1 cellular context compared by ENCODE assay signal in the genomic region with DNA sequence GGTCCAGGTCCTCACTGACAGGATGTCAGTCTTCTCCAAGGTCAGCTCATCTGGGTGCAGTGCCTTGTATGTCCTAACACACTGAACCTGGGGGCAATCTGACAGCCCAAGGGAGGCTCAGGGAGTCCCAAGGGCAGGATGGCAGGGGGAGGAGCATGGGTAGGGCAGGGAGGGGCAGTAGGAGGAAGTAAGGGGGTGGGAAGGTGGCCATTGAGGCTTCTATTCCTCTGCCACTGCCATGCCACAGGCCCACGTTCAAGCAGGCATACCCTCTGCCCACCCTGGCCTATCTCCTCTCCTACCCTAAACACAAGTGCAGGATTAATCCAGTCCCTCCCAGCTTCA.
TF ChIP-seq lines count a peak whose summit lies in the region.

No MANE protein-coding gene starts in this region.

TF ChIP-seq in HepG2, 621 proteins besides CTCF, POLR2A, EP300 and RAD21:
- TF ChIP-seq TOPORS (CRISPR knock-in tag; IDR thresholded peaks at IDR 0.05) (no peak), CENPT (CRISPR knock-in tag; IDR thresholded peaks at IDR 0.05; ENCODE audit: low read depth) (no peak), NR3C1 (CRISPR knock-in tag; IDR thresholded peaks at IDR 0.05) (no peak), GATAD1 (CRISPR knock-in tag; IDR thresholded peaks at IDR 0.05) (no peak), ZNF616 (CRISPR knock-in tag; IDR thresholded peaks at IDR 0.05; ENCODE audit: low read depth) (no peak), ZNF33B (CRISPR knock-in tag; IDR thresholded peaks at IDR 0.05) (no peak), ZNF567 (CRISPR knock-in tag; IDR thresholded peaks at IDR 0.05; ENCODE audit: borderline replicate concordance) (no peak), ZNF773 (CRISPR knock-in tag; IDR thresholded peaks at IDR 0.05; ENCODE audit: borderline replicate concordance) (no peak), EZH2 (conservative IDR thresholded peaks at IDR 0.05; ENCODE audit: low read depth, low read length) (no peak), ZNF160 (CRISPR knock-in tag; IDR thresholded peaks at IDR 0.05) (no peak), ISX (CRISPR knock-in tag; conservative IDR thresholded peaks at IDR 0.05) (no peak), FOXO1 (CRISPR knock-in tag; IDR thresholded peaks at IDR 0.05) (no peak), AGO2 (optimal IDR thresholded peaks at IDR 0.05; ENCODE audit: low read depth, low read length) (no peak), THAP11 (CRISPR knock-in tag; IDR thresholded peaks at IDR 0.05) (no peak), CBX1 (IDR thresholded peaks at IDR 0.05; ENCODE audit: low read depth) (no peak), ZNF260 (CRISPR knock-in tag; IDR thresholded peaks at IDR 0.05; ENCODE audit: borderline replicate concordance, low read depth) (no peak), ZNF703 (CRISPR knock-in tag; IDR thresholded peaks at IDR 0.05; ENCODE audit: borderline replicate concordance) (no peak), SCMH1 (CRISPR knock-in tag; IDR thresholded peaks at IDR 0.05; ENCODE audit: borderline replicate concordance) (no peak)
